12 cellular contexts compared by ENCODE assay signal in the genomic region with DNA sequence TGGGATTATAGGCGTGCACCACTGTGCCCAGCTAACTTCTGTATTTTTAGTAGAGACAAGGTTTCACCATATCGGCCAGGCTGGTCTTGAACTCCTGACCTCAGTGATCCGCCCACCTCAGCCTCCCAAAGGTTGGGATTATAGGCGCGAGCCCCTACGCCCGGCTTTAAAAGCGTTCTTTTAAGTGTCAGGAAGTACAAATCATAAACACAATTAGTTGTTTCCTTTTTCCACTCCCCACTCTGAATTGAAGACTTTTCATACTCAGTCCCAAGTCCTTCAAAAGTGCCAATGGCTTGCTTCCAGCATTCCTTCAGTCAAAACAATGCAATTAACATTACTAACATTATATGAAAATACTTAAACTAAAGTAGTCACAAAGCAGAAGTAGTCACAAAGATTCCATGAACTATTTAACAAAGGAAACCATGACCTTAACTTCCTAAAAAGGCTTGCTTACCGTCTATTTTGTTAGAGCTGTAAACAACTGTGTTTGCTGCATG. TPM values are rescaled to one million over a fixed set of nuclear protein-coding genes. Genes with fewer than 3 reads are reported as not detected.
DNase-seq lines count a peak whose midpoint lies in the region; ATAC-seq, FAIRE-seq and TF ChIP-seq lines count a peak whose summit lies in the region.
"Had no signal": no experiment of that assay in that cellular context is flagged by ENCODE, and none has a peak within 500 bp of the region (broad histone marks: within the 10 kb centered on the region; RNA-seq: fewer than 3 reads in every experiment).

No MANE protein-coding gene starts in this region.

- H3K4me1 ChIP-seq in Peyer's patch, result peaks cover 3 to 67% (median 18%) of the 10 kb centered on the region in 4 donors
- H3K4me1 ChIP-seq in effector memory CD4-positive, alpha-beta T cell (ENCODE audit: control insufficient read depth, insufficient read depth, low read length, poor library complexity, severe bottlenecking), result peaks cover 48% of the 10 kb centered on the region

- peaks cover 26% of the 10 kb centered on the region for H3K4me1 Mint-ChIP-seq in nephron

- H3K4me3 ChIP-seq in Peyer's patch, result no peak overlapping the region
- peak overlapping the region; percentile 35 for H3K4me3 ChIP-seq in effector memory CD4-positive, alpha-beta T cell (ENCODE audit: insufficient read depth, low read depth, low read length, poor library complexity, severe bottlenecking)

- TF ChIP-seq CTCF in Peyer's patch (IDR thresholded peaks at IDR 0.05) (no peak), nephron (IDR thresholded peaks at IDR 0.05; ENCODE audit: unreplicated experiment in 3 of 3) (no peak), GM10266 (IDR thresholded peaks at IDR 0.05; ENCODE audit: control insufficient read depth, insufficient read depth, low read depth, missing control alignments) (no peak)

- H3K36me3 Mint-ChIP-seq in nephron (ENCODE audit: low read depth), result peaks cover 72% of the 10 kb centered on the region

- H3K9me3 Mint-ChIP-seq in nephron, result no peaks in the 10 kb centered on the region

- ATAC-seq in esophagus mucosa (no peak), HG02610 (IDR thresholded peaks at IDR 0.05; ENCODE audit: unreplicated experiment) (no peak)

- H3K9me3 ChIP-seq in Peyer's patch, result no peaks in the 10 kb centered on the region
- H3K9me3 ChIP-seq in effector memory CD4-positive, alpha-beta T cell (ENCODE audit: control insufficient read depth, low read length), result no peaks in the 10 kb centered on the region

- H3K4me3 Mint-ChIP-seq in nephron, result no peak overlapping the region

- H3K27ac ChIP-seq in Peyer's patch, result peak overlapping the region; percentile 33 to 69 (median 36)
- peak overlapping the region; percentile 74 for H3K27ac ChIP-seq in effector memory CD4-positive, alpha-beta T cell (ENCODE audit: insufficient read depth, low read length, poor library complexity, severe bottlenecking)

- H3K36me3 ChIP-seq in Peyer's patch, result peaks cover 0 to 43% (median 0%) of the 10 kb centered on the region in 3 donors
- peaks cover 33% of the 10 kb centered on the region for H3K36me3 ChIP-seq in effector memory CD4-positive, alpha-beta T cell (ENCODE audit: control insufficient read depth, insufficient read depth, low read length)

- TF ChIP-seq POLR2A in Peyer's patch (IDR thresholded peaks at IDR 0.05) (no peak), GM12891 (IDR thresholded peaks at IDR 0.05; ENCODE audit: low read depth, low read length) (no peak)

- H3K27ac Mint-ChIP-seq in nephron, result peak overlapping the region; percentile 23 to 60 (median 35)

- H3K27me3 ChIP-seq in Peyer's patch, result no peaks in the 10 kb centered on the region
- H3K27me3 ChIP-seq in effector memory CD4-positive, alpha-beta T cell (replicated peaks; ENCODE audit: control insufficient read depth, insufficient read depth, low read length, poor library complexity, severe bottlenecking), result no peaks in the 10 kb centered on the region

- FAIRE-seq in GM12891 (lab: Jason Lieb, UNC), result no peak

- no peaks in the 10 kb centered on the region for H3K27me3 Mint-ChIP-seq in nephron (ENCODE audit: low read depth)

- peak; percentile 76 for DNase-seq in CD1c-positive myeloid dendritic cell (ENCODE audit: extremely low spot score)
- DNase-seq in Peyer's patch, result no peak
- no peak for DNase-seq in effector memory CD4-positive, alpha-beta T cell
- DNase-seq in GM12891 (ENCODE audit: insufficient read length, low spot score), result no peak
- DNase-seq in GM10266 (ENCODE audit: extremely low spot score), result no peak
- DNase-seq: amniotic stem cell, DMS153, NCI-H524, T-helper 9 cell had no signal

TF ChIP-seq in GM12891, 5 proteins besides CTCF, POLR2A, EP300 and RAD21:
- TF ChIP-seq SPI1 (IDR thresholded peaks at IDR 0.05; ENCODE audit: low read depth, low read length) (no peak), TAF1 (IDR thresholded peaks at IDR 0.05; ENCODE audit: low read depth, low read length) (no peak), POLR2AphosphoS5 (IDR thresholded peaks at IDR 0.05; ENCODE audit: low read depth, low read length) (no peak), POU2F2 (IDR thresholded peaks at IDR 0.05; ENCODE audit: low read depth, low read length) (no peak), PAX5 (IDR thresholded peaks at IDR 0.05; ENCODE audit: insufficient read depth, low read length, severe bottlenecking) (no peak)

RNA-seq across cellular contexts. Expression of a gene that starts 8.1 kb away (rescaled TPM):
- total RNA-seq in Peyer's patch (10 to 100 TPM; 29.7 to 44.0 (median 38.3) TPM), esophagus mucosa (52.2 TPM)
- polyA plus RNA-seq in GM12891 (2012; ENCODE audit: low read depth, missing spikeins), result 26.5 TPM

RNA-seq across cellular contexts. Expression of a gene that starts 17.3 kb away (rescaled TPM):
- total RNA-seq in Peyer's patch (100 to 1,000 TPM in 3 of 4 donors, 10 to 100 TPM in 1; 89.1 to 274 (median 224) TPM), esophagus mucosa (7.2 TPM)
- 11.0 TPM for polyA plus RNA-seq in GM12891 (2012; ENCODE audit: low read depth, missing spikeins)

RNA-seq across cellular contexts. Expression of a gene that starts 24.7 kb away (rescaled TPM):
- total RNA-seq in Peyer's patch, result 10 to 100 TPM in 1 of 4 donors, 1 to 10 TPM in 3; 4.0 to 32.2 (median 6.7) TPM
- 19.3 TPM for polyA plus RNA-seq in GM12891 (2012; ENCODE audit: low read depth, missing spikeins)
- 9.5 TPM for total RNA-seq in esophagus mucosa

RNA-seq across cellular contexts. Expression of a gene that starts 31.3 kb away (rescaled TPM):
- 10 to 100 TPM; 46.2 to 68.8 (median 59.3) TPM for total RNA-seq in Peyer's patch
- polyA plus RNA-seq in GM12891 (2012; ENCODE audit: low read depth, missing spikeins), result 45.3 TPM
- 37.4 TPM for total RNA-seq in esophagus mucosa

RNA-seq across cellular contexts. Expression of a gene that starts 44.9 kb away (rescaled TPM):
- 1 to 10 TPM in 1 of 4 donors, under 1 TPM in 1, not detected in 2; 0.27 to 1.7 TPM for total RNA-seq in Peyer's patch
- 1.8 TPM for polyA plus RNA-seq in GM12891 (2012; ENCODE audit: low read depth, missing spikeins)
- 0.04 TPM for total RNA-seq in esophagus mucosa

Comparison
In these comparisons a context has a peak if more than half of its experiments do, and no peak if none do; other contexts are left out.
1. RNA of a gene that starts 17.3 kb away (total RNA-seq): 89.1 to 274 TPM in Peyer's patch; 7.2 TPM in esophagus mucosa (single experiment); every median in the first group is over 10 times any median in the second.